In the genomic region with DNA sequence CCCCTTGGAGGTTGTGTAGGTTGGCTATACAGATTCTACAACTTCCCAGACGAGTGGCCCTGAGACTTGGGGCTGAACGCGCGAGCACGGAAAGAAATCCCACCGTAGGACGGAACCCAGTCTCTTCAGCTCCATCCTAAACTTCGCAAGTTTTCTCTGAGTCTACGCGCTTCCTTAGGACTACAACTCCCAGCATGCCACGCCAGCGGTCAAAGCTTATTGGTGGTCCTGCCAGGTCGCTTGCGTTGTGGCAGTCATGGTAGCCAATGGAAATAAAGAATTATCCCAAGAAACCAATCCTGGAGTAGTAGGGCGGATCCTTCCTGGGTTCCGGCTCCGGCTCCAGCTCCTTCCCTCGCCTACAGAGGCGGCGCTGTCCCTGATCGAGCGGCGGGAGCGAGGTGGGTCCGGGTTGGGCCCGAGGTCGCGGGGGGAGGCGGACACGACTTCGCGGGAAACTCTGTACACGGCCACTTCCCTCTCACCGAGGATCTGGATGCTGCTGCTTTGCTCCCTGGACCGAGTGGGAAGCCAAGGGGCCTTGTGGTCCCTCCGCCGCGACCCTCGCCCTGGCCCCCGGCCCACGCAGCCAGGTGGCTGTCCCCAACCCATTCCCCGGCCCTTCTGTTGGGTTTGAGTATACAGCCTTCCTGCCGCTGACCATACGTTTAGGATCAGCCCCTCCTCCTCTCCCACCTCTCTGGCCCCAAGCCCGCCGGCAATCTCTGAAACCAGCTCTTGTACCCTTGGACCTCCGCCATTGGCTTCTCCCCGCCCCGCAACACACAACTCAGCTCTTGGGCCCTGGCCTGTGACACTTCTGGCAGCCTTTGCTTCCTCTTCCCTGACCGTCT, we compare ENCODE assay signal across 8 cellular contexts. TPM values are rescaled to one million over a fixed set of nuclear protein-coding genes. Genes with fewer than 3 reads are reported as not detected.
DNase-seq lines count a peak whose midpoint lies in the region; ATAC-seq and TF ChIP-seq lines count a peak whose summit lies in the region.

A gene with protein sequence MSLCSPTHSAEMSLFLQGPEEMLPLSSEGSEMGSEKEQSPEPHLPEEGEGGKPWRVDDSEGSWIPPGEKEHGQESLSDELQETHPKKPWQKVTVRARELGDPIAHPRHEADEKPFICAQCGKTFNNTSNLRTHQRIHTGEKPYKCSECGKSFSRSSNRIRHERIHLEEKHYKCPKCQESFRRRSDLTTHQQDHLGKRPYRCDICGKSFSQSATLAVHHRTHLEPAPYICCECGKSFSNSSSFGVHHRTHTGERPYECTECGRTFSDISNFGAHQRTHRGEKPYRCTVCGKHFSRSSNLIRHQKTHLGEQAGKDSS (plus strand): TSS at position 357 of the 854 bp plus-strand sequence. CDS start 3,046 bp downstream, outside the sequence.

- peak; percentile 97 for DNase-seq in DMS153 (lab: John Stamatoyannopoulos, UW)
- DNase-seq in HuH-7.5 (ENCODE audit: low spot score), result peak; percentile 86
- peak; percentile 98 for DNase-seq in OCI-M1 (lab: John Stamatoyannopoulos, UW)
- DNase-seq in activated T-cell treated with anti-CD3 and anti-CD28 coated beads for 4 hours, result peak; percentile 76
- DNase-seq in epithelial cell of proximal tubule (ENCODE audit: low read depth), result peak; percentile 91
- peak; percentile 96 for DNase-seq in mucosa of gallbladder (ENCODE audit: low spot score)
- peak; percentile 74 to 76 for DNase-seq in stimulated activated CD8-positive, alpha-beta memory T cell treated with anti-CD3 and anti-CD28 coated beads, Interleukin-4, amount 100 ng/mL, for 4 hours (ENCODE audit: low read depth in 2 of 2, low spot score in 1 of 2)

- peak; percentile 47 for TF ChIP-seq CTCF in epithelial cell of proximal tubule (conservative IDR thresholded peaks at IDR 0.05; ENCODE audit: low read depth, low read length)

- peak; percentile 83 for ATAC-seq in GM21526 (IDR thresholded peaks at IDR 0.05; ENCODE audit: low FRiP score, unreplicated experiment)

- peak within 1 kb of the TSS; percentile 93 for H3K4me3 ChIP-seq in epithelial cell of proximal tubule (ENCODE audit: low read depth, low read length)

RNA-seq across cellular contexts. Expression of the gene that starts here (rescaled TPM):
- 3.7 and 9.0 TPM in 2 replicates for total RNA-seq in epithelial cell of proximal tubule
- 10.6 TPM for total RNA-seq in mucosa of gallbladder

Comparison
In these comparisons a context has a peak if more than half of its experiments do, and no peak if none do; other contexts are left out.
1. Peak in every context shown above with its lines: DNase-seq, ATAC-seq and H3K4me3 ChIP-seq.